ENCODE assay signal across 1 cellular context in genomic region chr12:49347307-49348237, GRCh38.
TF ChIP-seq lines count a peak whose summit lies in the region.

No MANE protein-coding gene starts in this region.

TF ChIP-seq in H1, 55 proteins besides CTCF, POLR2A, EP300 and RAD21:
- TF ChIP-seq, protein P1, sequence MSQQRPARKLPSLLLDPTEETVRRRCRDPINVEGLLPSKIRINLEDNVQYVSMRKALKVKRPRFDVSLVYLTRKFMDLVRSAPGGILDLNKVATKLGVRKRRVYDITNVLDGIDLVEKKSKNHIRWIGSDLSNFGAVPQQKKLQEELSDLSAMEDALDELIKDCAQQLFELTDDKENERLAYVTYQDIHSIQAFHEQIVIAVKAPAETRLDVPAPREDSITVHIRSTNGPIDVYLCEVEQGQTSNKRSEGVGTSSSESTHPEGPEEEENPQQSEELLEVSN (IDR thresholded peaks at IDR 0.05), result no peak
- TF ChIP-seq ATF3 (IDR thresholded peaks at IDR 0.05; ENCODE audit: insufficient read depth, low read depth, low read length), result no peak
- TF ChIP-seq KDM5A (IDR thresholded peaks at IDR 0.05; ENCODE audit: low read length), result no peak
- no peak for TF ChIP-seq SP2 (IDR thresholded peaks at IDR 0.05; ENCODE audit: low read length)
- peak; percentile 15 for TF ChIP-seq KDM4A (IDR thresholded peaks at IDR 0.05; ENCODE audit: low read depth, low read length, severe bottlenecking)
- no peak for TF ChIP-seq CHD7 (IDR thresholded peaks at IDR 0.05; ENCODE audit: insufficient replicate concordance, low read length)
- no peak for TF ChIP-seq RNF2 (IDR thresholded peaks at IDR 0.05; ENCODE audit: borderline replicate concordance, low read depth, low read length, missing control alignments, poor library complexity, severe bottlenecking)
- no peak for TF ChIP-seq TAF7 (optimal IDR thresholded peaks at IDR 0.05; ENCODE audit: borderline replicate concordance, low read depth, low read length)
- 0 out of 2 replicates have a peak, but pooled peaks have one; percentile 17 for TF ChIP-seq TAF1 (IDR thresholded peaks at IDR 0.05; ENCODE audit: low read depth, low read length)
- TF ChIP-seq HDAC6 (IDR thresholded peaks at IDR 0.05; ENCODE audit: low read depth, low read length), result no peak
- no peak for TF ChIP-seq CBX5 (IDR thresholded peaks at IDR 0.05; ENCODE audit: low read depth, low read length)
- no peak for TF ChIP-seq NRF1 (IDR thresholded peaks at IDR 0.05; ENCODE audit: low read depth, low read length)
- TF ChIP-seq EGR1 (IDR thresholded peaks at IDR 0.05; ENCODE audit: borderline replicate concordance, low read depth, low read length), result no peak
- TF ChIP-seq SIX5 (IDR thresholded peaks at IDR 0.05; ENCODE audit: low read depth, low read length), result no peak
- TF ChIP-seq, protein P2, sequence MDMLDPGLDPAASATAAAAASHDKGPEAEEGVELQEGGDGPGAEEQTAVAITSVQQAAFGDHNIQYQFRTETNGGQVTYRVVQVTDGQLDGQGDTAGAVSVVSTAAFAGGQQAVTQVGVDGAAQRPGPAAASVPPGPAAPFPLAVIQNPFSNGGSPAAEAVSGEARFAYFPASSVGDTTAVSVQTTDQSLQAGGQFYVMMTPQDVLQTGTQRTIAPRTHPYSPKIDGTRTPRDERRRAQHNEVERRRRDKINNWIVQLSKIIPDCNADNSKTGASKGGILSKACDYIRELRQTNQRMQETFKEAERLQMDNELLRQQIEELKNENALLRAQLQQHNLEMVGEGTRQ (IDR thresholded peaks at IDR 0.05; ENCODE audit: low read length), result no peak
- no peak for TF ChIP-seq BACH1 (IDR thresholded peaks at IDR 0.05; ENCODE audit: low read length)
- no peak for TF ChIP-seq POLR2AphosphoS5 (IDR thresholded peaks at IDR 0.05; ENCODE audit: low read depth, low read length)
- TF ChIP-seq ZNF274 (IDR thresholded peaks at IDR 0.05; ENCODE audit: borderline replicate concordance, extremely low read depth, low read length), result no peak
- TF ChIP-seq SIRT6 (IDR thresholded peaks at IDR 0.05; ENCODE audit: low read length), result no peak
- no peak for TF ChIP-seq RBBP5 (IDR thresholded peaks at IDR 0.05; ENCODE audit: borderline replicate concordance, low read depth, low read length)
- TF ChIP-seq GTF2F1 (IDR thresholded peaks at IDR 0.05; ENCODE audit: borderline replicate concordance, low read depth, low read length), result no peak
- no peak for TF ChIP-seq JUN (IDR thresholded peaks at IDR 0.05; ENCODE audit: low read depth, low read length)
- TF ChIP-seq TBP (IDR thresholded peaks at IDR 0.05; ENCODE audit: low read depth, low read length), result no peak
- TF ChIP-seq CBX8 (IDR thresholded peaks at IDR 0.05; ENCODE audit: borderline replicate concordance, low read depth, low read length), result no peak
- no peak for TF ChIP-seq SP1 (IDR thresholded peaks at IDR 0.05; ENCODE audit: low read depth, low read length)
- TF ChIP-seq, protein P3, sequence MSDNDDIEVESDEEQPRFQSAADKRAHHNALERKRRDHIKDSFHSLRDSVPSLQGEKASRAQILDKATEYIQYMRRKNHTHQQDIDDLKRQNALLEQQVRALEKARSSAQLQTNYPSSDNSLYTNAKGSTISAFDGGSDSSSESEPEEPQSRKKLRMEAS (IDR thresholded peaks at IDR 0.05), result no peak
- peak; percentile 58; the same call in 1 of the 2 replicates for TF ChIP-seq SUZ12 (IDR thresholded peaks at IDR 0.05; ENCODE audit: low read length)
- no peak for TF ChIP-seq TCF12 (IDR thresholded peaks at IDR 0.05; ENCODE audit: low read depth, low read length)
- TF ChIP-seq KDM1A (IDR thresholded peaks at IDR 0.05; ENCODE audit: borderline replicate concordance, low read length), result no peak
- peak in 1 of 2 experiments; percentile 54; a peak in 1 of 4 replicates for TF ChIP-seq HDAC2 (IDR thresholded peaks at IDR 0.05; ENCODE audit: borderline replicate concordance in 1 of 2, low read depth in 2 of 2, low read length in 2 of 2)
- no peak for TF ChIP-seq ASH2L (IDR thresholded peaks at IDR 0.05; ENCODE audit: low read length)
- TF ChIP-seq ATF2 (IDR thresholded peaks at IDR 0.05; ENCODE audit: low read length), result no peak
- no peak; the same call in 1 of the 2 replicates for TF ChIP-seq GABPA (IDR thresholded peaks at IDR 0.05; ENCODE audit: borderline replicate concordance, insufficient read depth, low read length)
- TF ChIP-seq CEBPB (IDR thresholded peaks at IDR 0.05; ENCODE audit: low read depth, low read length), result no peak
- no peak for TF ChIP-seq TEAD4 (IDR thresholded peaks at IDR 0.05; ENCODE audit: low read depth, low read length)
- no peak for TF ChIP-seq CHD1 (IDR thresholded peaks at IDR 0.05; ENCODE audit: low read depth, low read length)
- no peak for TF ChIP-seq FOSL1 (IDR thresholded peaks at IDR 0.05; ENCODE audit: insufficient read depth, low read depth, low read length)
- TF ChIP-seq SAP30 (IDR thresholded peaks at IDR 0.05; ENCODE audit: insufficient read depth, insufficient replicate concordance, low read length), result no peak
- TF ChIP-seq POU5F1 (IDR thresholded peaks at IDR 0.05; ENCODE audit: low read depth, low read length), result no peak
- TF ChIP-seq SP4 (IDR thresholded peaks at IDR 0.05; ENCODE audit: low read length), result 0 out of 2 replicates have a peak, but pooled peaks have one; percentile 16
- TF ChIP-seq YY1 (IDR thresholded peaks at IDR 0.05; ENCODE audit: low read depth, low read length), result 0 out of 2 replicates have a peak, but pooled peaks have one; percentile 48
- TF ChIP-seq PHF8 (conservative IDR thresholded peaks at IDR 0.05; ENCODE audit: low read depth, low read length), result no peak
- TF ChIP-seq MAFK (IDR thresholded peaks at IDR 0.05; ENCODE audit: low read depth, low read length), result no peak
- TF ChIP-seq SIN3A (conservative IDR thresholded peaks at IDR 0.05 in 1 of 2, IDR thresholded peaks at IDR 0.05 in 1 of 2; ENCODE audit: low read depth in 1 of 2, low read length in 2 of 2), result no peak
- TF ChIP-seq RXRA (IDR thresholded peaks at IDR 0.05; ENCODE audit: insufficient read depth, low read depth, low read length), result no peak
- TF ChIP-seq JUND (IDR thresholded peaks at IDR 0.05; ENCODE audit: low read length), result peak; percentile 25; the same call in 1 of the 2 replicates
